8 cellular contexts compared by ENCODE assay signal in the genomic region with DNA sequence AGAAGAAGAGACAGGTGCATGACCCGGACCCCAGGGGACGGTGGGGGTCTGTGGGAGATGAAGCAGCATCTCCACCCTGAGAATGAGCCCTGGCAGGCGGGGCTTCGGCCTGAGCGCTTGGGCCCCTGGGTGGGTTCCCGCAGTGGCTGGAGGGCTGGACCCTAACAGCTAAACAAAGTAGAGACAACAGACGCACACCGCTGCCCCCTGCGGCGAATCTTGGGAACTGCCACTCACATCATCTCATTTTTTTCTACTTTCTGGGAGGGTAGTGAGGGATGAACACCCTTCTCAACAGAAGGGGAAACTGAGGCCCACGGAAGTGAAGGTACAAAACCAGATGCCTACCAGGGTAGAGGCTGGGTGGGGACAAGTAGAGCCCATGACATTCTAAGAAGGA.
DNase-seq lines count a peak whose midpoint lies in the region; ATAC-seq and TF ChIP-seq lines count a peak whose summit lies in the region.

No MANE protein-coding gene starts in this region.

- no peak overlapping the region for H3K4me2 ChIP-seq in KMS-11

- no peaks in the 10 kb centered on the region for H3K4me1 ChIP-seq in Caco-2
- no peaks in the 10 kb centered on the region for H3K4me1 ChIP-seq in KMS-11 (ENCODE audit: low read depth, poor library complexity, severe bottlenecking)
- peaks cover 34 to 56% (median 49%) of the 10 kb centered on the region in 4 donors for H3K4me1 ChIP-seq in upper lobe of left lung

- H2AFZ ChIP-seq in KMS-11 (ENCODE audit: low read depth) = no peak overlapping the region

- no peak overlapping the region for H3K4me3 Mint-ChIP-seq in Caco-2 (ENCODE audit: unreplicated experiment)
- H3K4me3 Mint-ChIP-seq in immature natural killer cell = no peak overlapping the region

- intact Hi-C loops in Caco-2 (cut with micrococcal nuclease; ENCODE audit: unreplicated experiment) = no loop called here

- H3K9me3 Mint-ChIP-seq in Caco-2 (ENCODE audit: unreplicated experiment) (no peaks in the 10 kb centered on the region), immature natural killer cell (no peaks in the 10 kb centered on the region)

- H3K27me3 ChIP-seq in Caco-2 (replicated peaks; ENCODE audit: control insufficient read depth, insufficient read depth, low read length) (no peaks in the 10 kb centered on the region), KMS-11 (ENCODE audit: insufficient read depth, low read depth) (no peaks in the 10 kb centered on the region), upper lobe of left lung (no peaks in the 10 kb centered on the region)

- peak in 1 of 2 donors; percentile 45 for ATAC-seq in upper lobe of left lung (ENCODE audit: low FRiP score in 2 of 2)
- ATAC-seq in HG02981 (IDR thresholded peaks at IDR 0.05; ENCODE audit: unreplicated experiment) = no peak

- no TSS peak for BruUV-seq in Caco-2 (replicated peaks; lab: Mats Ljungman, UMichigan)

- POLR2A ChIA-PET in Caco-2 (lab: Charles Lee) = no interaction called here

- CTCF ChIA-PET in Caco-2 (lab: Charles Lee) = no interaction called here

- 62 to 71% methylated on average over 9 to 11 of the region's 11 CpGs for WGBS in upper lobe of left lung, 2 donors

- DNase-seq in Caco-2 = peak in 1 of 2 experiments; percentile 31
- DNase-seq in activated T-helper 9 cell treated with anti-CD3 and anti-CD28 coated beads, Interleukin-2, amount 50 U/mL, for 16 hours (ENCODE audit: low read depth) = peak; percentile 9
- DNase-seq in immature natural killer cell = peak in 2 of 3 donors; percentile 24 to 31
- peak in 1 of 2 donors; percentile 75 for DNase-seq in upper lobe of left lung
- no peak for DNase-seq in NCI-H748 treated with DMSO at 0.1 percent for 48 hours (lab: John Stamatoyannopoulos, UW)
- DNase-seq in DMS79 treated with DMSO at 0.1 percent for 48 hours (lab: John Stamatoyannopoulos, UW) = no peak

- H3K27me3 Mint-ChIP-seq in Caco-2 (ENCODE audit: insufficient read depth, unreplicated experiment) = no peaks in the 10 kb centered on the region
- H3K27me3 Mint-ChIP-seq in immature natural killer cell (ENCODE audit: low read depth in 3 of 3) = peaks cover 0 to 3% (median 0%) of the 10 kb centered on the region in 3 donors

- H3K4me1 Mint-ChIP-seq in Caco-2 (ENCODE audit: low read depth, unreplicated experiment) (no peaks in the 10 kb centered on the region), immature natural killer cell (peaks cover 2 to 9% of the 10 kb centered on the region in 2 donors)

- no peak overlapping the region for H3K9ac ChIP-seq in KMS-11

- H3K27ac Mint-ChIP-seq in Caco-2 (ENCODE audit: unreplicated experiment) (no peak overlapping the region), immature natural killer cell (peak overlapping the region in 1 of 6 donors; percentile 80)

- TF ChIP-seq POLR2A in upper lobe of left lung (IDR thresholded peaks at IDR 0.05) = no peak

- H3K27ac ChIP-seq in KMS-11 (no peak overlapping the region), upper lobe of left lung (peak overlapping the region in 3 of 4 donors; percentile 28 to 71 (median 61))

- H3K4me3 ChIP-seq in Caco-2 (ENCODE audit: low read depth, low read length) = no peak overlapping the region
- no peak overlapping the region for H3K4me3 ChIP-seq in KMS-11 (IDR thresholded peaks at IDR 0.05; ENCODE audit: insufficient read depth, low read depth, low read length)
- H3K4me3 ChIP-seq in upper lobe of left lung = no peak overlapping the region

- peak; percentile 41 to 55 for TF ChIP-seq CTCF in Caco-2 (IDR thresholded peaks at IDR 0.05; ENCODE audit: insufficient read depth in 1 of 2, low read depth in 1 of 2, low read length in 1 of 2, severe bottlenecking in 1 of 2, unreplicated experiment in 1 of 2)
- peak; percentile 71 for TF ChIP-seq CTCF in KMS-11 (conservative IDR thresholded peaks at IDR 0.05; ENCODE audit: low read depth, low read length)
- peak; percentile 37 to 74 (median 53) for TF ChIP-seq CTCF in upper lobe of left lung (IDR thresholded peaks at IDR 0.05)

- no peaks in the 10 kb centered on the region for H4K20me1 ChIP-seq in KMS-11 (ENCODE audit: insufficient read depth)

- no peaks in the 10 kb centered on the region; the same call in none of the 2 replicates for H3K36me3 ChIP-seq in Caco-2 (ENCODE audit: control insufficient read depth, insufficient read depth, low read length)
- H3K36me3 ChIP-seq in KMS-11 (ENCODE audit: insufficient read depth) = no peaks in the 10 kb centered on the region
- H3K36me3 ChIP-seq in upper lobe of left lung = peaks cover 20 to 80% (median 72%) of the 10 kb centered on the region in 4 donors

- H3K9me3 ChIP-seq in Caco-2 (no peaks in the 10 kb centered on the region), upper lobe of left lung (no peaks in the 10 kb centered on the region)

- H3K36me3 Mint-ChIP-seq in Caco-2 (ENCODE audit: insufficient read depth, unreplicated experiment) (peaks cover 66% of the 10 kb centered on the region), immature natural killer cell (peaks cover 10 to 30% (median 26%) of the 10 kb centered on the region in 3 donors)

- TF ChIP-seq EP300 in upper lobe of left lung (IDR thresholded peaks at IDR 0.05) = no peak

- H3K79me2 ChIP-seq in KMS-11 (ENCODE audit: insufficient read depth, low read depth) = no peaks in the 10 kb centered on the region

Comparison
In these comparisons a context has a peak if more than half of its experiments do, and no peak if none do; other contexts are left out.
1. DNase-seq: peak in activated T-helper 9 cell treated with anti-CD3 and anti-CD28 coated beads, Interleukin-2, amount 50 U/mL, for 16 hours (single experiment) and immature natural killer cell (2 of 3); none in NCI-H748 treated with DMSO at 0.1 percent for 48 hours (single experiment) and DMS79 treated with DMSO at 0.1 percent for 48 hours (single experiment).
2. Peak in every context shown above with its lines, with median percentiles within 50 percentile points of each other: CTCF ChIP-seq.